Comparison of ENCODE assay signal across 27 cellular contexts in the genomic region with DNA sequence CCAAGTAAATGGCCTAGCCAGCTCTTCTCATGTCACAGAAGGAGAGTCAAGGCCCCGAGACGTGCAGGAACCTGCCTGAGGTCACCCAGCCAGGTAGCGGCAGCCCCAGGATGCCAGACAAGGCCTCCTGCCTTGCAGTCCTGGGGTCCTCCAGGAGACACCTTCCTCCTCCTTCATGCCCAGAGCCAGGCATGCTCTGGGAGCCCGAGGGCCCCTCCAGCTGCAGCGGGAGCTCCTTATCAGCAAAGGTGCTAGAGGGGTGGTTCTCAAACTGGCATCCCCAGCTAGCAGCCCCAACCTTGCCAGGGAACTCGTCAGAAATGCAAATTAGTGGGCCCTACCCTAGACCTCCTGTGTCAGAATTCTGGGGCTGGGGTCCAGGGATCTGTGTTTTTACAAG. TPM values are rescaled to one million over a fixed set of nuclear protein-coding genes. Genes with fewer than 3 reads are reported as not detected.
A peak's percentile ranks its signal among the peaks of the same experiment; 100 is the strongest.
DNase-seq lines count a peak whose midpoint lies in the region; ATAC-seq, FAIRE-seq and TF ChIP-seq lines count a peak whose summit lies in the region.
"Had no signal": no experiment of that assay in that cellular context is flagged by ENCODE, and none has a peak within 500 bp of the region (broad histone marks: within the 10 kb centered on the region; RNA-seq: fewer than 3 reads in every experiment).

No MANE protein-coding gene starts in this region.

- in situ Hi-C loops in HepG2 (cut with HindIII; ENCODE audit: extremely low pct_ligation_motif_present, low pct_unique_long_range_greater_than_20kb): no loop called here

- H3K9me3 ChIP-seq in HepG2 (ENCODE audit: low read length) (no peaks in the 10 kb centered on the region), right lobe of liver (no peaks in the 10 kb centered on the region), neuronal stem cell (replicated peaks in 1 of 2; ENCODE audit: control insufficient read depth in 2 of 2, insufficient read depth in 1 of 2, low read depth in 1 of 2, low read length in 2 of 2) (peaks cover 0 to 2% of the 10 kb centered on the region in 2 donors)
- H3K9me3 ChIP-seq: BE2C, BLaER1 had no signal

- H3K14ac ChIP-seq in neuronal stem cell (ENCODE audit: low read length): no peak overlapping the region

- no peak overlapping the region for H4K91ac ChIP-seq in neuronal stem cell (ENCODE audit: low read depth, low read length, poor library complexity)

- no peak overlapping the region for H2AFZ ChIP-seq in HepG2 (ENCODE audit: low read length)
- no peak overlapping the region for H2AFZ ChIP-seq in neuronal stem cell (ENCODE audit: low read length)

- H2BK5ac ChIP-seq in neuronal stem cell (ENCODE audit: low read length): no peak overlapping the region

- POLR2A ChIA-PET in HepG2 (lab: Yijun Ruan, JAX): no interaction called here

- H3K27ac ChIP-seq in HepG2 (ENCODE audit: extremely low read length, insufficient read depth, low read length): no peak overlapping the region
- no peak overlapping the region for H3K27ac ChIP-seq in right lobe of liver
- no peak overlapping the region for H3K27ac ChIP-seq in neuronal stem cell (replicated peaks; ENCODE audit: low read length)
- H3K27ac ChIP-seq: BLaER1 had no signal

- intact Hi-C loops in HepG2 (cut with micrococcal nuclease; ENCODE audit: unreplicated experiment): no loop called here
- intact Hi-C loops in right lobe of liver (cut with DNase I): no loop called here

- TF ChIP-seq EP300 in HepG2 (IDR thresholded peaks at IDR 0.05; ENCODE audit: low read depth in 2 of 2, low read length in 2 of 2) (no peak), HepG2 (CRISPR knock-in tag; IDR thresholded peaks at IDR 0.05; ENCODE audit: borderline replicate concordance) (no peak)

- H3K27me3 ChIP-seq in HepG2 (ENCODE audit: control insufficient read depth in 1 of 2, insufficient read depth in 2 of 2, low read length in 2 of 2): peaks cover 5 to 39% of the 10 kb centered on the region in 2 experiments; a peak in 4 of 5 replicates
- H3K27me3 ChIP-seq in right lobe of liver: no peaks in the 10 kb centered on the region
- peaks cover 0 to 14% (median 0%) of the 10 kb centered on the region in 3 experiments for H3K27me3 ChIP-seq in neuronal stem cell (ENCODE audit: control insufficient read depth in 3 of 3, insufficient read depth in 3 of 3, low read depth in 1 of 3, low read length in 3 of 3)
- H3K27me3 ChIP-seq: BE2C, BLaER1 had no signal

- DNase-seq in HepG2 (ENCODE audit: low spot score): no peak
- no peak for DNase-seq in right lobe of liver
- DNase-seq in neuronal stem cell (ENCODE audit: low spot score): no peak
- no peak for DNase-seq in GM19238 (ENCODE audit: insufficient read length, low spot score)
- no peak for DNase-seq in RPMI8226
- DNase-seq: 8988T; ACHN; BE2C; C1 segment of cervical spinal cord; CD4-positive, alpha-beta memory T cell; CD4-positive, CD25-positive, alpha-beta regulatory T cell; CD8-positive, alpha-beta memory T cell; COR-L47; DMS 273 treated with DMSO at 0.1 percent for 48 hours; DMS153; DMS53; DMS79; DND-41; EL; GDM1 had no signal

- H3K4me1 ChIP-seq in HepG2 (ENCODE audit: insufficient read depth, low read length) (peaks cover 7% of the 10 kb centered on the region; the same call in 1 of the 2 replicates), right lobe of liver (no peaks in the 10 kb centered on the region), neuronal stem cell (ENCODE audit: control insufficient read depth in 2 of 2, insufficient read depth in 1 of 2, low read depth in 1 of 2, low read length in 2 of 2) (peaks cover 0 to 3% of the 10 kb centered on the region in 2 donors)
- H3K4me1 ChIP-seq: BE2C had no signal

- H2AK5ac ChIP-seq in neuronal stem cell (ENCODE audit: low read depth, low read length): no peak overlapping the region

- H3K36me3 ChIP-seq in HepG2 (replicated peaks in 1 of 2; ENCODE audit: control insufficient read depth in 1 of 2, insufficient read depth in 2 of 2, low read length in 2 of 2): no peaks in the 10 kb centered on the region
- H3K36me3 ChIP-seq in right lobe of liver: no peaks in the 10 kb centered on the region
- H3K36me3 ChIP-seq in neuronal stem cell (replicated peaks in 1 of 2; ENCODE audit: control insufficient read depth in 2 of 2, insufficient read depth in 2 of 2, low read length in 2 of 2): no peaks in the 10 kb centered on the region
- H3K36me3 ChIP-seq: BE2C, BLaER1 had no signal

- no peaks in the 10 kb centered on the region for H4K20me1 ChIP-seq in HepG2 (ENCODE audit: insufficient read depth, low read length)
- H4K20me1 ChIP-seq: BLaER1 had no signal

- no peak overlapping the region for H2BK120ac ChIP-seq in neuronal stem cell (ENCODE audit: low read depth, low read length)

- TF ChIP-seq POLR2A in HepG2 (IDR thresholded peaks at IDR 0.05; ENCODE audit: insufficient read depth in 1 of 2, low read depth in 2 of 2, low read length in 2 of 2) (no peak), right lobe of liver (IDR thresholded peaks at IDR 0.05) (no peak)

- no peak for TF ChIP-seq CTCF in HepG2 (CRISPR knock-in tag; IDR thresholded peaks at IDR 0.05)
- TF ChIP-seq CTCF in right lobe of liver (IDR thresholded peaks at IDR 0.05): no peak

- no peak for TF ChIP-seq RAD21 in HepG2 (CRISPR knock-in tag; IDR thresholded peaks at IDR 0.05)

- H3K4me3 ChIP-seq in HepG2 (replicated peaks in 1 of 3; ENCODE audit: insufficient read depth in 1 of 3, low read depth in 2 of 3, low read length in 3 of 3): no peak overlapping the region
- H3K4me3 ChIP-seq in right lobe of liver: no peak overlapping the region
- no peak overlapping the region for H3K4me3 ChIP-seq in neuronal stem cell (ENCODE audit: low read length in 2 of 2)
- H3K4me3 ChIP-seq: BLaER1, GM12878 had no signal

- H3K4me2 ChIP-seq in HepG2 (ENCODE audit: low read depth, low read length) (no peak overlapping the region), neuronal stem cell (ENCODE audit: insufficient read depth, low read length, poor library complexity, severe bottlenecking) (no peak overlapping the region)
- H3K4me2 ChIP-seq: BLaER1 had no signal

- no TSS peak for BruUV-seq in HepG2 (replicated peaks; lab: Mats Ljungman, UMichigan)

- H3K18ac ChIP-seq in neuronal stem cell (ENCODE audit: low read length): peak overlapping the region; percentile 40

- no peak overlapping the region for H4K8ac ChIP-seq in neuronal stem cell (ENCODE audit: low read depth, low read length)

- peaks cover under 1% of the 10 kb centered on the region for H3K79me1 ChIP-seq in neuronal stem cell (ENCODE audit: low read depth, low read length)

- 0% methylated on average over 1 of the region's 6 CpGs for WGBS in HepG2 (ENCODE audit: low lambda C conversion rate)
- WGBS in right lobe of liver (ENCODE audit: insufficient coverage, low coverage, low lambda C conversion rate, missing lambda C conversion rate): no CpG with 5 or more reads among the region's 6 CpGs
- WGBS in neuronal stem cell (ENCODE audit: extremely low coverage in 2 of 2, insufficient read length in 2 of 2, insufficient replicate concordance in 1 of 2), 2 donors: no CpG with 5 or more reads among the region's 6 CpGs

- H2BK12ac ChIP-seq in neuronal stem cell (ENCODE audit: low read length): no peak overlapping the region

- FAIRE-seq in HepG2 (lab: Jason Lieb, UNC): no peak
- FAIRE-seq: A204.1, GM12878, GM12892, GM18507, GM19239 had no signal

- H2BK15ac ChIP-seq in neuronal stem cell (ENCODE audit: low read length): no peak overlapping the region

- ATAC-seq in HepG2 (no peak), right lobe of liver (no peak)
- ATAC-seq: GM12878 had no signal

- CTCF ChIA-PET in HepG2 (lab: Yijun Ruan, JAX; ENCODE audit: low intra/inter-chr PET ratio, low total read pairs): no interaction called here

- H3K4ac ChIP-seq in neuronal stem cell (ENCODE audit: low read length): no peak overlapping the region

- H3K79me2 ChIP-seq in HepG2 (ENCODE audit: insufficient read depth, low read length): no peaks in the 10 kb centered on the region

- H3K9ac ChIP-seq in HepG2 (ENCODE audit: insufficient read depth, low read depth, low read length) (no peak overlapping the region), neuronal stem cell (ENCODE audit: low read depth, low read length, poor library complexity) (no peak overlapping the region)
- H3K9ac ChIP-seq: BLaER1 had no signal

- no peak overlapping the region for H3K23ac ChIP-seq in neuronal stem cell (ENCODE audit: low read depth, low read length, poor library complexity)

TF ChIP-seq in HepG2, 621 proteins besides CTCF, POLR2A, EP300 and RAD21:
- TF ChIP-seq GTF2F1 (IDR thresholded peaks at IDR 0.05; ENCODE audit: low read length): no peak
- no peak for TF ChIP-seq FIP1L1 (IDR thresholded peaks at IDR 0.05; ENCODE audit: borderline replicate concordance, insufficient read depth, low read depth, low read length)
- peak; percentile 48; the same call in 1 of the 2 replicates for TF ChIP-seq ZNF768 (CRISPR knock-in tag; IDR thresholded peaks at IDR 0.05)
- no peak for TF ChIP-seq ZNF205 (CRISPR knock-in tag; IDR thresholded peaks at IDR 0.05)

RNA-seq across cellular contexts. Expression of a gene that starts 56.2 kb away (rescaled TPM):
- 2.5 and 3.1 TPM in 2 replicates for total RNA-seq in HepG2 (2016; rRNA removed; fragmentation: Illumina TruSeq; extraction: Trizol)
- 0.91 and 1.1 TPM in 2 replicates for total RNA-seq in HepG2 (2016; cell fraction: cytosol; rRNA removed; fragmentation: Illumina TruSeq; extraction: Trizol; ENCODE audit: low read depth)
- total RNA-seq in HepG2 (2016; cell fraction: insoluble cytoplasmic fraction; rRNA removed; fragmentation: Illumina TruSeq; extraction: Trizol): 2.3 and 2.5 TPM in 2 replicates
- 1.3 and 1.6 TPM in 2 replicates for total RNA-seq in HepG2 (2016; cell fraction: membrane; rRNA removed; fragmentation: Illumina TruSeq; extraction: Trizol)
- 3.2 and 3.5 TPM in 2 replicates for total RNA-seq in HepG2 (2016; cell fraction: nucleus; rRNA removed; fragmentation: Illumina TruSeq; extraction: Trizol)
- polyA plus RNA-seq in HepG2 (2011; rRNA removed): 2.0 and 2.5 TPM in 2 replicates
- 1.4 and 1.6 TPM in 2 replicates for polyA plus RNA-seq in HepG2 (2011; cell fraction: cytosol; rRNA removed)
- polyA plus RNA-seq in HepG2 (2011; cell fraction: nucleus; rRNA removed): 5.5 and 8.2 TPM in 2 replicates
- polyA plus RNA-seq in HepG2 (2012): 2.8 and 2.9 TPM in 2 replicates
- 0.11 and 0.15 TPM in 2 replicates for polyA plus RNA-seq in HepG2 (2016; cell fraction: cytosol; fragmentation: Illumina TruSeq; extraction: Trizol; ENCODE audit: low read depth)
- 1.6 and 2.1 TPM in 2 replicates for polyA plus RNA-seq in HepG2 (2016; cell fraction: insoluble cytoplasmic fraction; fragmentation: Illumina TruSeq; extraction: Trizol; ENCODE audit: low read depth)
- 0.37 and 0.58 TPM in 2 replicates for polyA plus RNA-seq in HepG2 (2016; cell fraction: membrane; fragmentation: Illumina TruSeq; extraction: Trizol; ENCODE audit: low read depth)
- polyA plus RNA-seq in HepG2 (2016; cell fraction: nucleus; fragmentation: Illumina TruSeq; extraction: Trizol; ENCODE audit: insufficient read depth, low read depth): 2.7 and 3.5 TPM in 2 replicates
- polyA minus RNA-seq in HepG2 (2011; rRNA and poly(A)+ RNA removed; ENCODE audit: low replicate concordance): 4.5 and 14.2 TPM in 2 replicates
- polyA minus RNA-seq in HepG2 (2011; cell fraction: cytosol; rRNA and poly(A)+ RNA removed): 2.9 and 3.2 TPM in 2 replicates
- 9.5 and 11.9 TPM in 2 replicates for polyA minus RNA-seq in HepG2 (2011; cell fraction: nucleus; rRNA and poly(A)+ RNA removed)
- total RNA-seq in right lobe of liver: 1 to 10 TPM in 5 of 6 experiments, under 1 TPM in 1; 0.95 to 3.1 (median 1.9) TPM
- 4.6 TPM for polyA plus RNA-seq in neuronal stem cell (2013, experiment 1 of 2)
- 4.6 TPM for polyA plus RNA-seq in neuronal stem cell (2013, experiment 2 of 2)
- polyA plus RNA-seq: CD14-positive monocyte had no signal
